8 cellular contexts compared by ENCODE assay signal in genomic region chr19:10961073-10961762, GRCh38. TPM values are rescaled to one million over a fixed set of nuclear protein-coding genes. Genes with fewer than 3 reads are reported as not detected.
DNase-seq lines count a peak whose midpoint lies in the region; ATAC-seq lines count a peak whose summit lies in the region.

No MANE protein-coding gene starts in this region.

- H3K36me3 ChIP-seq in SK-N-MC (ENCODE audit: insufficient read depth, low read length) (peaks cover 13% of the 10 kb centered on the region; the same call in 1 of the 2 replicates), ectodermal cell (ENCODE audit: control insufficient read depth, insufficient read depth, low read length) (no peaks in the 10 kb centered on the region), thymus (ENCODE audit: control insufficient read depth, insufficient read depth) (no peaks in the 10 kb centered on the region)

- no peaks in the 10 kb centered on the region for H3K27me3 ChIP-seq in ectodermal cell (ENCODE audit: control insufficient read depth, insufficient read depth, low read length, poor library complexity, severe bottlenecking)
- H3K27me3 ChIP-seq in thymus (ENCODE audit: control insufficient read depth, insufficient read depth): no peaks in the 10 kb centered on the region

- H3K27ac ChIP-seq in SK-N-MC (peak overlapping the region; percentile 96), ectodermal cell (ENCODE audit: insufficient read depth, low read depth, low read length, poor library complexity, severe bottlenecking) (peak overlapping the region; percentile 97), thymus (ENCODE audit: low read depth) (peak overlapping the region; percentile 85)

- 0 to 1% methylated on average over 88 of the region's 88 CpGs for WGBS in ectodermal cell, 2 experiments
- WGBS in thymus: under 1% methylated on average over 88 of the region's 88 CpGs

- DNase-seq in AG08396 (ENCODE audit: low spot score) (peak; percentile 43), SK-N-MC (ENCODE audit: low read depth, low spot score) (no peak), lung microvascular endothelial cell (ENCODE audit: low read depth in 2 of 2) (peak; percentile 36 to 72), amniotic stem cell (lab: John Stamatoyannopoulos, UW) (no peak)

- ATAC-seq in GM18520 (IDR thresholded peaks at IDR 0.05; ENCODE audit: unreplicated experiment) (peak; percentile 21), HG03045 (IDR thresholded peaks at IDR 0.05; ENCODE audit: unreplicated experiment) (peak; percentile 33)

- H3K9ac ChIP-seq in SK-N-MC (ENCODE audit: insufficient read length): peak overlapping the region; percentile 100

- H3K4me3 ChIP-seq in SK-N-MC: peak overlapping the region; percentile 100
- H3K4me3 ChIP-seq in ectodermal cell (ENCODE audit: insufficient read depth, low read depth, low read length): peak overlapping the region; percentile 90
- H3K4me3 ChIP-seq in thymus (ENCODE audit: low read length): peak overlapping the region; percentile 72

- H3K4me1 ChIP-seq in ectodermal cell (ENCODE audit: control insufficient read depth, insufficient read depth, low read length) (peaks cover 6% of the 10 kb centered on the region), thymus (ENCODE audit: control insufficient read depth, insufficient read depth, low read length) (peaks cover 33% of the 10 kb centered on the region)

- H3K9me3 ChIP-seq in SK-N-MC (ENCODE audit: low read depth, low read length): no peaks in the 10 kb centered on the region
- H3K9me3 ChIP-seq in ectodermal cell (ENCODE audit: control insufficient read depth, low read length): no peaks in the 10 kb centered on the region
- no peaks in the 10 kb centered on the region for H3K9me3 ChIP-seq in thymus (ENCODE audit: control insufficient read depth)

RNA-seq across cellular contexts. Expression of gene SMARCA4, which starts 0.4 kb away (rescaled TPM):
- polyA plus RNA-seq in ectodermal cell (2013, experiment 1 of 4): 372 TPM
- 392 TPM for polyA plus RNA-seq in ectodermal cell (2013, experiment 2 of 4)
- polyA plus RNA-seq in ectodermal cell (2013, experiment 3 of 4): 276 TPM
- polyA plus RNA-seq in ectodermal cell (2013, experiment 4 of 4): 288 TPM
- total RNA-seq in lung microvascular endothelial cell: 43.2 and 46.8 TPM in 2 replicates
- 88.0 TPM for polyA plus RNA-seq in thymus

RNA-seq across cellular contexts. Expression of gene TIMM29, which starts 32.6 kb away (rescaled TPM):
- polyA plus RNA-seq in ectodermal cell (2013, experiment 1 of 4): 22.1 TPM
- 25.9 TPM for polyA plus RNA-seq in ectodermal cell (2013, experiment 2 of 4)
- 22.0 TPM for polyA plus RNA-seq in ectodermal cell (2013, experiment 3 of 4)
- polyA plus RNA-seq in ectodermal cell (2013, experiment 4 of 4): 22.9 TPM
- 24.0 and 32.7 TPM in 2 replicates for total RNA-seq in lung microvascular endothelial cell
- 24.0 TPM for polyA plus RNA-seq in thymus

RNA-seq across cellular contexts. Expression of gene YIPF2, which starts 32.8 kb away (rescaled TPM):
- 29.6 TPM for polyA plus RNA-seq in ectodermal cell (2013, experiment 1 of 4)
- polyA plus RNA-seq in ectodermal cell (2013, experiment 2 of 4): 32.0 TPM
- polyA plus RNA-seq in ectodermal cell (2013, experiment 3 of 4): 27.9 TPM
- polyA plus RNA-seq in ectodermal cell (2013, experiment 4 of 4): 33.0 TPM
- 54.9 and 81.3 TPM in 2 replicates for total RNA-seq in lung microvascular endothelial cell
- 40.2 TPM for polyA plus RNA-seq in thymus

Comparison
In these comparisons a context has a peak if more than half of its experiments do, and no peak if none do; other contexts are left out.
1. DNase-seq: peak in AG08396 (single experiment) and lung microvascular endothelial cell (2 of 2); none in SK-N-MC (single experiment) and amniotic stem cell (single experiment).
2. Peak in every context shown above with its lines, with median percentiles within 50 percentile points of each other: H3K27ac ChIP-seq and H3K4me3 ChIP-seq.